In genomic region chr1:212431656-212432055, GRCh38 we compare ENCODE assay signal across 17 cellular contexts. TPM values are rescaled to one million over a fixed set of nuclear protein-coding genes. Genes with fewer than 3 reads are reported as not detected.
DNase-seq lines count a peak whose midpoint lies in the region; ATAC-seq and TF ChIP-seq lines count a peak whose summit lies in the region.
"Had no signal": no experiment of that assay in that cellular context is flagged by ENCODE, and none has a peak within 500 bp of the region (broad histone marks: within the 10 kb centered on the region; RNA-seq: fewer than 3 reads in every experiment).

No MANE protein-coding gene starts in this region.

- H3K27ac ChIP-seq in left ventricle myocardium inferior (replicated peaks), result peak overlapping the region; percentile 14
- no peak overlapping the region for H3K27ac ChIP-seq in testis

- TF ChIP-seq POLR2A in testis (IDR thresholded peaks at IDR 0.05), result no peak

- TF ChIP-seq CTCF in left ventricle myocardium inferior (IDR thresholded peaks at IDR 0.05; ENCODE audit: borderline replicate concordance) (no peak), type B pancreatic cell (conservative IDR thresholded peaks at IDR 0.05) (no peak), testis (IDR thresholded peaks at IDR 0.05) (no peak)

- no peak for DNase-seq in left ventricle myocardium inferior
- no peak for DNase-seq in Right ventricle myocardium inferior (ENCODE audit: missing footprints)
- no peak for DNase-seq in T-cell
- DNase-seq in immature natural killer cell, result no peak
- no peak for DNase-seq in type B pancreatic cell (ENCODE audit: extremely low spot score, unreplicated experiment)
- DNase-seq in dedifferentiated amniotic fluid mesenchymal stem cell (ENCODE audit: extremely low spot score), result no peak
- DNase-seq in testis, result no peak
- DNase-seq: activated CD4-positive, alpha-beta T cell treated with anti-CD3 and anti-CD28 coated beads for 4 hours; activated effector memory CD4-positive, alpha-beta T cell treated with anti-CD3 and anti-CD28 coated beads, Interleukin-2, amount 50 U/mL, for 16 hours; effector CD8-positive, alpha-beta T cell; left ventricle myocardium superior; MV-4-11; NCI-H2081; stimulated activated CD4-positive, alpha-beta T cell treated with anti-CD3 and anti-CD28 coated beads, Interleukin-2, amount 100 ng/mL, for 48 hours; stimulated activated CD8-positive, alpha-beta memory T cell treated with anti-CD3 and anti-CD28 coated beads, Interleukin-4, amount 100 ng/mL, for 48 hours had no signal

- H3K27me3 ChIP-seq in left ventricle myocardium inferior (ENCODE audit: low read depth) (no peaks in the 10 kb centered on the region), testis (no peaks in the 10 kb centered on the region)
- H3K27me3 ChIP-seq: right atrium auricular region had no signal

- peak overlapping the region; percentile 29 to 54 (median 52) for H3K4me3 Mint-ChIP-seq in T-cell
- H3K4me3 Mint-ChIP-seq in immature natural killer cell, result peak overlapping the region in 3 of 5 donors; percentile 31 to 59 (median 55)
- H3K4me3 Mint-ChIP-seq in type B pancreatic cell, result peak overlapping the region; percentile 71

- H3K36me3 ChIP-seq in left ventricle myocardium inferior, result no peaks in the 10 kb centered on the region
- H3K36me3 ChIP-seq in testis (ENCODE audit: low read depth, missing control alignments), result no peaks in the 10 kb centered on the region
- H3K36me3 ChIP-seq: right atrium auricular region had no signal

- H3K9me3 Mint-ChIP-seq in T-cell, result no peaks in the 10 kb centered on the region
- no peaks in the 10 kb centered on the region for H3K9me3 Mint-ChIP-seq in immature natural killer cell
- H3K9me3 Mint-ChIP-seq in type B pancreatic cell, result no peaks in the 10 kb centered on the region

- CTCF ChIA-PET in T-cell (lab: Charles Lee), result interaction anchor here (1.1 to 2.3 kb wide), 4 partner anchors 24 to 396 kb away, joined by 3 to 10 read pairs (median 4); partner anchors contain the start of genes DTL (in 1 of the 2) and INTS7 (in 1 of the 2)

- 82 to 85% methylated on average over 9 of the region's 9 CpGs for WGBS in testis, 2 donors

- POLR2A ChIA-PET in T-cell (lab: Charles Lee), result no interaction called here

- ATAC-seq in Right ventricle myocardium inferior (no peak), T-cell (replicated peaks in 1 of 4) (no peak), GM18519 (IDR thresholded peaks at IDR 0.05; ENCODE audit: low FRiP score, unreplicated experiment) (no peak)

- H3K4me1 Mint-ChIP-seq in T-cell (peaks cover 24 to 34% (median 33%) of the 10 kb centered on the region in 3 donors), immature natural killer cell (peaks cover 8 to 11% of the 10 kb centered on the region in 2 donors), type B pancreatic cell (ENCODE audit: unreplicated experiment) (peaks cover 33% of the 10 kb centered on the region)

- no peaks in the 10 kb centered on the region for H3K9me3 ChIP-seq in left ventricle myocardium inferior (replicated peaks)
- no peaks in the 10 kb centered on the region for H3K9me3 ChIP-seq in testis
- H3K9me3 ChIP-seq: right atrium auricular region had no signal

- no peak overlapping the region for H3K27ac Mint-ChIP-seq in T-cell
- no peak overlapping the region for H3K27ac Mint-ChIP-seq in immature natural killer cell
- H3K27ac Mint-ChIP-seq in type B pancreatic cell, result peak overlapping the region; percentile 59

- intact Hi-C loops in left ventricle myocardium inferior (cut with micrococcal nuclease) (no loop called here), Right ventricle myocardium inferior (cut with DNase I) (loop anchor here (2.0 kb wide), 1 partner anchor 19 kb away; no protein-coding TSS in a partner anchor), testis (cut with DNase I; ENCODE audit: low total_unique reads) (no loop called here)

- H3K4me3 ChIP-seq in left ventricle myocardium inferior (no peak overlapping the region), testis (no peak overlapping the region)

- H3K36me3 Mint-ChIP-seq in T-cell, result no peaks in the 10 kb centered on the region
- H3K36me3 Mint-ChIP-seq in immature natural killer cell, result no peaks in the 10 kb centered on the region
- no peaks in the 10 kb centered on the region for H3K36me3 Mint-ChIP-seq in type B pancreatic cell

- H3K27me3 Mint-ChIP-seq in T-cell, result no peaks in the 10 kb centered on the region
- H3K27me3 Mint-ChIP-seq in immature natural killer cell (ENCODE audit: low read depth in 3 of 3), result peaks cover 0 to 2% (median 0%) of the 10 kb centered on the region in 3 donors
- no peaks in the 10 kb centered on the region for H3K27me3 Mint-ChIP-seq in type B pancreatic cell

- peaks cover 36% of the 10 kb centered on the region for H3K4me1 ChIP-seq in left ventricle myocardium inferior
- no peaks in the 10 kb centered on the region for H3K4me1 ChIP-seq in testis

RNA-seq across cellular contexts. Expression of gene NENF, which starts 1.1 kb away (rescaled TPM):
- total RNA-seq in left ventricle myocardium inferior (108 TPM), Right ventricle myocardium inferior (119 TPM), T-cell (10 to 100 TPM; 17.4 to 29.3 (median 25.9) TPM), type B pancreatic cell (ENCODE audit: low replicate concordance) (48.9 and 53.7 TPM in 2 replicates), testis (10 to 100 TPM; 33.9 to 54.6 TPM)
- polyA plus RNA-seq in immature natural killer cell (10 to 100 TPM; 25.4 to 69.9 (median 67.5) TPM), testis (ENCODE audit: insufficient read depth, low read depth, low replicate concordance) (41.6 TPM)

RNA-seq across cellular contexts. Expression of gene PACC1, which starts 17.0 kb away (rescaled TPM):
- total RNA-seq in left ventricle myocardium inferior, result 2.6 TPM
- 3.4 TPM for total RNA-seq in Right ventricle myocardium inferior
- 10 to 100 TPM in 3 of 5 donors, 1 to 10 TPM in 2; 5.5 to 16.4 (median 11.1) TPM for total RNA-seq in T-cell
- polyA plus RNA-seq in immature natural killer cell, result 10 to 100 TPM in 1 of 3 donors, 1 to 10 TPM in 2; 9.2 to 10.2 (median 9.8) TPM
- 10.0 and 20.4 TPM in 2 replicates for total RNA-seq in type B pancreatic cell (ENCODE audit: low replicate concordance)
- 10 to 100 TPM; 10.2 to 13.4 TPM for total RNA-seq in testis
- 15.9 TPM for polyA plus RNA-seq in testis (ENCODE audit: insufficient read depth, low read depth, low replicate concordance)
